ENCODE assay signal across 26 cellular contexts in genomic region chr16:27636453-27637200, GRCh38.
DNase-seq lines count a peak whose midpoint lies in the region; ATAC-seq and TF ChIP-seq lines count a peak whose summit lies in the region.
"Had no signal": no experiment of that assay in that cellular context is flagged by ENCODE, and none has a peak within 500 bp of the region (broad histone marks: within the 10 kb centered on the region; RNA-seq: fewer than 3 reads in every experiment).

No MANE protein-coding gene starts in this region.

- H3K36me3 ChIP-seq in SK-N-SH (replicated peaks in 1 of 2; ENCODE audit: control insufficient read depth in 1 of 2, insufficient read depth in 2 of 2, low read length in 1 of 2) (peaks cover 0 to 13% of the 10 kb centered on the region in 2 experiments), breast epithelium (no peaks in the 10 kb centered on the region)

- H3K4me3 ChIP-seq in SK-N-SH (ENCODE audit: low read depth in 2 of 2, low read length in 1 of 2), result no peak overlapping the region
- no peak overlapping the region for H3K4me3 ChIP-seq in breast epithelium
- H3K4me3 ChIP-seq: heart right ventricle, lower lobe of right lung, SJSA1 had no signal

- WGBS in SK-N-SH (ENCODE audit: low lambda C conversion rate), result 86% methylated on average over 5 of the region's 7 CpGs

- H3K27ac ChIP-seq in SK-N-SH (ENCODE audit: low read depth in 2 of 2, low read length in 1 of 2), result no peak overlapping the region
- H3K27ac ChIP-seq in breast epithelium, result no peak overlapping the region
- H3K27ac ChIP-seq: heart right ventricle, HL-60, lower lobe of right lung, parathyroid adenoma, SJSA1 had no signal

- TF ChIP-seq CTCF in SK-N-SH (IDR thresholded peaks at IDR 0.05), result no peak
- no peak for TF ChIP-seq CTCF in breast epithelium (IDR thresholded peaks at IDR 0.05)

- no peak overlapping the region for H3K9ac ChIP-seq in SK-N-SH
- H3K9ac ChIP-seq: parathyroid adenoma had no signal

- no peak for TF ChIP-seq RAD21 in SK-N-SH (IDR thresholded peaks at IDR 0.05; ENCODE audit: low read length)

- no peaks in the 10 kb centered on the region for H4K20me1 ChIP-seq in SK-N-SH (ENCODE audit: insufficient read depth)

- no peak for ATAC-seq in SK-N-SH treated with all-trans-retinoic acid at 6 μM for 48 hours
- ATAC-seq in esophagus mucosa, result peak; percentile 27
- ATAC-seq: heart right ventricle; lower lobe of right lung; natural killer cell; stimulated activated naive CD8-positive, alpha-beta T cell treated with anti-CD3 and anti-CD28 coated beads, Interleukin-15, Interleukin-2, amounts not matched to agents 100 U/mL and 50 U/mL, for 24 hours; T-cell had no signal

- DNase-seq in SK-N-SH (no peak), NCI-H524 (lab: John Stamatoyannopoulos, UW) (peak; percentile 95 to 97), retina (peak; percentile 43), NCI-H1694 treated with DMSO at 0.1 percent for 48 hours (lab: John Stamatoyannopoulos, UW) (no peak), breast epithelium (ENCODE audit: low spot score in 2 of 2) (no peak), T-helper 1 cell (no peak)
- DNase-seq: 8988T; activated CD4-positive, alpha-beta T cell treated with anti-CD3 and anti-CD28 coated beads, Interleukin-2, amount 50 U/mL, for 4 hours; activated CD4-positive, CD25-positive, alpha-beta regulatory T cell; activated naive CD4-positive, alpha-beta T cell treated with Interleukin-2 at 50 U/mL for 16 hours; foreskin melanocyte; heart right ventricle; lower lobe of right lung; MM.1S; natural killer cell; NCI-H2081; NCI-H226; NCI-H774; small intestine; stimulated activated naive CD8-positive, alpha-beta T cell treated with anti-CD3 and anti-CD28 coated beads, Interleukin-15, Interleukin-2, amounts not matched to agents 100 U/mL and 50 U/mL, for 24 hours; T-cell had no signal

- POLR2A ChIA-PET in SK-N-SH (lab: Yijun Ruan, JAX), result no interaction called here

- H3K27me3 ChIP-seq in SK-N-SH (ENCODE audit: insufficient read depth) (no peaks in the 10 kb centered on the region), breast epithelium (no peaks in the 10 kb centered on the region)
- H3K27me3 ChIP-seq: heart right ventricle, SJSA1 had no signal

- no peak for TF ChIP-seq EP300 in SK-N-SH (IDR thresholded peaks at IDR 0.05; ENCODE audit: borderline replicate concordance in 1 of 2, low read depth in 1 of 2, low read length in 1 of 2)

- CTCF ChIA-PET in SK-N-SH (lab: Yijun Ruan, JAX), result interaction anchor here (0.7 to 3.2 kb wide), 6 partner anchors 8 to 437 kb away, joined by 3 to 13 read pairs (median 4); no protein-coding TSS in a partner anchor

- H3K9me2 ChIP-seq in SK-N-SH, result no peaks in the 10 kb centered on the region

- H3F3A ChIP-seq in SK-N-SH (replicated peaks; ENCODE audit: insufficient read depth), result no peaks in the 10 kb centered on the region

- H3K9me3 ChIP-seq in SK-N-SH, result no peaks in the 10 kb centered on the region
- no peaks in the 10 kb centered on the region for H3K9me3 ChIP-seq in breast epithelium
- H3K9me3 ChIP-seq: heart right ventricle, lower lobe of right lung, SJSA1 had no signal

- H3K4me1 ChIP-seq in SK-N-SH (ENCODE audit: control insufficient read depth in 1 of 2, insufficient read depth in 2 of 2, low read depth in 1 of 2, low read length in 1 of 2), result peaks cover 0 to 9% of the 10 kb centered on the region in 2 experiments; a peak in 1 of 4 replicates
- no peaks in the 10 kb centered on the region for H3K4me1 ChIP-seq in breast epithelium
- H3K4me1 ChIP-seq: heart right ventricle, lower lobe of right lung, SJSA1 had no signal

- H2AFZ ChIP-seq in SK-N-SH (ENCODE audit: low read depth), result no peak overlapping the region
- H2AFZ ChIP-seq: parathyroid adenoma had no signal

- H3K79me2 ChIP-seq in SK-N-SH (ENCODE audit: insufficient read depth), result no peaks in the 10 kb centered on the region
- H3K79me2 ChIP-seq: parathyroid adenoma had no signal

- no peak overlapping the region for H3K4me2 ChIP-seq in SK-N-SH

- TF ChIP-seq POLR2A in breast epithelium (IDR thresholded peaks at IDR 0.05), result no peak

- intact Hi-C loops in breast epithelium (cut with DNase I; ENCODE audit: low total_unique reads), result loop anchor here (5.0 kb wide), 1 partner anchor 671 kb away; no protein-coding TSS in a partner anchor

TF ChIP-seq in SK-N-SH treated with all-trans-retinoic acid at 6 μM for 48 hours, 23 proteins besides CTCF, POLR2A, EP300 and RAD21:
- TF ChIP-seq ZNF70 (CRISPR knock-in tag; IDR thresholded peaks at IDR 0.05), result 0 out of 2 replicates have a peak, but pooled peaks have one; percentile 23
- no peak for TF ChIP-seq ZFP30 (CRISPR knock-in tag; IDR thresholded peaks at IDR 0.05)
- no peak for TF ChIP-seq CSDC2 (CRISPR knock-in tag; IDR thresholded peaks at IDR 0.05)
- TF ChIP-seq TCF4 (CRISPR knock-in tag; IDR thresholded peaks at IDR 0.05; ENCODE audit: borderline replicate concordance), result no peak
- TF ChIP-seq ISL1 (CRISPR knock-in tag; IDR thresholded peaks at IDR 0.05), result no peak
- TF ChIP-seq TOX (CRISPR knock-in tag; IDR thresholded peaks at IDR 0.05; ENCODE audit: borderline replicate concordance), result no peak

TF ChIP-seq in SK-N-SH, 30 proteins besides CTCF, POLR2A, EP300 and RAD21:
- TF ChIP-seq TAF1 (IDR thresholded peaks at IDR 0.05; ENCODE audit: borderline replicate concordance, low read depth, low read length) (no peak), IRF3 (IDR thresholded peaks at IDR 0.05; ENCODE audit: low read depth, low read length) (no peak), USF2 (IDR thresholded peaks at IDR 0.05; ENCODE audit: borderline replicate concordance, low read depth, low read length) (no peak)

Comparison
In these comparisons a context has a peak if more than half of its experiments do, and no peak if none do; other contexts are left out.
1. DNase-seq: peak in NCI-H524 (2 of 2) and retina (single experiment); none in SK-N-SH (single experiment), NCI-H1694 treated with DMSO at 0.1 percent for 48 hours (single experiment), breast epithelium (0 of 2) and T-helper 1 cell (0 of 5).